ENCODE assay signal across 12 cellular contexts in genomic region chr21:45365608-45366241, GRCh38. TPM values are rescaled to one million over a fixed set of nuclear protein-coding genes. Genes with fewer than 3 reads are reported as not detected.
A peak's percentile ranks its signal among the peaks of the same experiment; 100 is the strongest.
DNase-seq lines count a peak whose midpoint lies in the region; ATAC-seq and TF ChIP-seq lines count a peak whose summit lies in the region.
"Had no signal": no experiment of that assay in that cellular context is flagged by ENCODE, and none has a peak within 500 bp of the region (broad histone marks: within the 10 kb centered on the region; RNA-seq: fewer than 3 reads in every experiment).

No MANE protein-coding gene starts in this region.

- peak overlapping the region; percentile 78 to 97 (median 88) for H3K27ac ChIP-seq in tibial nerve
- H3K27ac ChIP-seq: foreskin keratinocyte had no signal

- TF ChIP-seq POLR2A in tibial nerve (IDR thresholded peaks at IDR 0.05), result no peak

- WGBS in tibial nerve, 2 donors, result 89% methylated on average over 26 of the region's 26 CpGs

- DNase-seq in HK-2 (ENCODE audit: unreplicated experiment) (peak; percentile 78), astrocyte of the cerebellum (ENCODE audit: low read depth) (peak; percentile 81), iris pigment epithelial cell (ENCODE audit: low read depth) (peak; percentile 80), tibial nerve (ENCODE audit: low spot score in 2 of 2) (no peak), NOMO-1 treated with dmso at 0.1 percent for 144 hours (lab: John Stamatoyannopoulos, UW; ENCODE audit: unreplicated experiment) (no peak), amygdala (lab: John Stamatoyannopoulos, UW) (no peak), AG08395 (ENCODE audit: low spot score) (no peak)
- DNase-seq: activated effector memory CD4-positive, alpha-beta T cell treated with anti-CD3 and anti-CD28 coated beads, Interleukin-2, amount 50 U/mL, for 16 hours; foreskin keratinocyte; NCI-H187; T-helper 1 cell had no signal

- TF ChIP-seq EP300 in tibial nerve (IDR thresholded peaks at IDR 0.05), result no peak

- no peak for ATAC-seq in HG02588 (IDR thresholded peaks at IDR 0.05; ENCODE audit: unreplicated experiment)
- ATAC-seq: foreskin keratinocyte had no signal

- no peaks in the 10 kb centered on the region for H3K27me3 ChIP-seq in tibial nerve
- H3K27me3 ChIP-seq: foreskin keratinocyte had no signal

- TF ChIP-seq CTCF in astrocyte of the cerebellum (IDR thresholded peaks at IDR 0.05; ENCODE audit: low read depth, low read length, missing control alignments) (no peak), tibial nerve (IDR thresholded peaks at IDR 0.05) (no peak)

- H3K4me3 ChIP-seq in astrocyte of the cerebellum (ENCODE audit: low read depth, low read length) (no peak overlapping the region), tibial nerve (no peak overlapping the region)

- in situ Hi-C loops in astrocyte of the cerebellum (cut with HindIII; ENCODE audit: low sequenced_read_pairs), result no loop called here

- H3K9me3 ChIP-seq in tibial nerve, result no peaks in the 10 kb centered on the region

- H3K36me3 ChIP-seq in tibial nerve, result no peaks in the 10 kb centered on the region

- H3K4me1 ChIP-seq in tibial nerve, result peaks cover 0 to 46% (median 13%) of the 10 kb centered on the region in 4 donors

RNA-seq across cellular contexts. Expression of gene COL18A1, which starts 39.2 kb away (rescaled TPM):
- total RNA-seq in tibial nerve, result 100 to 1,000 TPM; 124 to 224 (median 173) TPM

Comparison
In these comparisons a context has a peak if more than half of its experiments do, and no peak if none do; other contexts are left out.
1. DNase-seq: peak in HK-2 (single experiment), astrocyte of the cerebellum (single experiment) and iris pigment epithelial cell (single experiment); none in tibial nerve (0 of 2), NOMO-1 treated with dmso at 0.1 percent for 144 hours (single experiment), amygdala (0 of 56) and AG08395 (single experiment).